In genomic region chr10:66941491-66941890, GRCh38 we compare ENCODE assay signal across 24 cellular contexts. TPM values are rescaled to one million over a fixed set of nuclear protein-coding genes. Genes with fewer than 3 reads are reported as not detected.
DNase-seq lines count a peak whose midpoint lies in the region; FAIRE-seq and TF ChIP-seq lines count a peak whose summit lies in the region.
"Had no signal": no experiment of that assay in that cellular context is flagged by ENCODE, and none has a peak within 500 bp of the region (broad histone marks: within the 10 kb centered on the region; RNA-seq: fewer than 3 reads in every experiment).

No MANE protein-coding gene starts in this region.

- no peak overlapping the region for H2BK15ac ChIP-seq in H9 (ENCODE audit: low read depth, low read length)

- no peak overlapping the region for H3K14ac ChIP-seq in H9 (ENCODE audit: insufficient read depth, low read length)

- H3K27ac Mint-ChIP-seq in H9 = no peak overlapping the region
- H3K27ac Mint-ChIP-seq: activated CD8-positive, alpha-beta T cell treated with anti-CD3 and anti-CD28 coated beads, Interleukin-2, amount 10 ng/mL, durations not matched to agents 7 days and 5 days; activated naive CD4-positive, alpha-beta T cell treated with anti-CD3 and anti-CD28 coated beads, Interleukin-2, amount 10 ng/mL, durations not matched to agents 7 days and 5 days; activated T-cell treated with anti-CD3 and anti-CD28 coated beads, Interleukin-2, amount 50 U/mL, for 24 hours; stimulated activated naive CD8-positive, alpha-beta T cell treated with anti-CD3 and anti-CD28 coated beads, Interleukin-15, Interleukin-2, amounts not matched to agents 100 ng/mL and 50 ng/mL, for 24 hours; T-helper 2 cell treated with Interferon-gamma antibody and Interleukin-4, amounts not matched to agents 5 μg/mL and 100 μg/mL, for 36 hours; WTC11 had no signal

- no peak overlapping the region for H3K4me3 ChIP-seq in breast epithelium
- H3K4me3 ChIP-seq: colonic mucosa had no signal

- H3K4me1 ChIP-seq in H9 (ENCODE audit: insufficient read depth, low read length) (no peaks in the 10 kb centered on the region), breast epithelium (no peaks in the 10 kb centered on the region)
- H3K4me1 ChIP-seq: Caco-2, colonic mucosa had no signal

- H3K4me2 ChIP-seq in H9 (ENCODE audit: insufficient read depth, insufficient read length, low read length) = no peak overlapping the region

- H3K27me3 Mint-ChIP-seq in H9 (ENCODE audit: low read depth) = no peaks in the 10 kb centered on the region
- H3K27me3 Mint-ChIP-seq: activated naive CD4-positive, alpha-beta T cell treated with anti-CD3 and anti-CD28 coated beads, Interleukin-2, amount 10 ng/mL, durations not matched to agents 7 days and 5 days; activated T-cell treated with anti-CD3 and anti-CD28 coated beads, Interleukin-2, amount 50 U/mL, for 24 hours had no signal

- H4K91ac ChIP-seq in H9 (ENCODE audit: insufficient read length, low read depth, low read length) = no peak overlapping the region

- no peak overlapping the region for H3K27ac ChIP-seq in H9 (ENCODE audit: insufficient read length, low read depth, low read length)
- H3K27ac ChIP-seq in breast epithelium = no peak overlapping the region
- H3K27ac ChIP-seq: colonic mucosa had no signal

- no peaks in the 10 kb centered on the region for H3K23me2 ChIP-seq in H9 (ENCODE audit: insufficient read length, low read depth, low read length, poor library complexity, severe bottlenecking)

- H3K23ac ChIP-seq in H9 (ENCODE audit: insufficient read length, low read depth, low read length) = no peak overlapping the region

- H3K9me3 ChIP-seq in H9 (ENCODE audit: control insufficient read depth, low read depth, low read length) (no peaks in the 10 kb centered on the region), breast epithelium (no peaks in the 10 kb centered on the region)
- H3K9me3 ChIP-seq: Caco-2, colonic mucosa had no signal

- no CpG with 5 or more reads among the region's 5 CpGs for WGBS in H9 (ENCODE audit: extremely low coverage, insufficient read length, low lambda C conversion rate)

- H3K18ac ChIP-seq in H9 (ENCODE audit: insufficient read length, low read depth, low read length) = no peak overlapping the region

- no peaks in the 10 kb centered on the region for H3K79me1 ChIP-seq in H9 (ENCODE audit: insufficient read depth, low read depth, low read length, poor library complexity, severe bottlenecking)

- H3T11ph ChIP-seq in H9 (ENCODE audit: low read length) = no peak overlapping the region

- 0 out of 4 replicates have a peak, but pooled peaks cover 0 to 2% of the 10 kb centered on the region in 2 experiments for H3K4me1 Mint-ChIP-seq in H9
- H3K4me1 Mint-ChIP-seq: activated naive CD4-positive, alpha-beta T cell treated with anti-CD3 and anti-CD28 coated beads, Interleukin-2, amount 10 ng/mL, durations not matched to agents 7 days and 5 days; WTC11 had no signal

- TF ChIP-seq POLR2A in breast epithelium (IDR thresholded peaks at IDR 0.05) = no peak

- H3K27me3 ChIP-seq in H9 (ENCODE audit: insufficient read depth, low read length) (no peaks in the 10 kb centered on the region), breast epithelium (no peaks in the 10 kb centered on the region)
- H3K27me3 ChIP-seq: colonic mucosa had no signal

- no peak overlapping the region for H4K8ac ChIP-seq in H9 (replicated peaks; ENCODE audit: insufficient read length, low read depth, low read length)

- intact Hi-C loops in posterior cingulate gyrus (cut with DNase I) (no loop called here), breast epithelium (cut with DNase I; ENCODE audit: low total_unique reads) (no loop called here)

- no peak overlapping the region for H2BK12ac ChIP-seq in H9 (ENCODE audit: insufficient read length, low read depth, low read length)

- FAIRE-seq in islet of Langerhans (lab: Jason Lieb, UNC) = peak; percentile 27
- FAIRE-seq: endothelial cell of umbilical vein had no signal

- no peak overlapping the region for H3K9ac ChIP-seq in H9 (ENCODE audit: extremely low read depth, insufficient read length, low read length)

- H2AK5ac ChIP-seq in H9 (ENCODE audit: insufficient read length, low read length) = no peak overlapping the region

- H3K4me3 Mint-ChIP-seq in H9 = no peak overlapping the region
- H3K4me3 Mint-ChIP-seq: activated CD8-positive, alpha-beta T cell treated with anti-CD3 and anti-CD28 coated beads, Interleukin-2, amount 10 ng/mL, durations not matched to agents 7 days and 5 days; activated naive CD4-positive, alpha-beta T cell treated with anti-CD3 and anti-CD28 coated beads, Interleukin-2, amount 10 ng/mL, durations not matched to agents 7 days and 5 days; activated T-cell treated with anti-CD3 and anti-CD28 coated beads, Interleukin-2, amount 50 U/mL, for 24 hours; stimulated activated naive CD8-positive, alpha-beta T cell treated with anti-CD3 and anti-CD28 coated beads, Interleukin-15, Interleukin-2, amounts not matched to agents 100 ng/mL and 50 ng/mL, for 24 hours; T-helper 2 cell treated with Interferon-gamma antibody and Interleukin-4, amounts not matched to agents 5 μg/mL and 100 μg/mL, for 36 hours; WTC11 had no signal

- no peak for TF ChIP-seq CTCF in H9 (conservative IDR thresholded peaks at IDR 0.05)
- no peak for TF ChIP-seq CTCF in breast epithelium (IDR thresholded peaks at IDR 0.05)

- no peaks in the 10 kb centered on the region for H4K20me1 ChIP-seq in H9 (ENCODE audit: control insufficient read depth, insufficient read depth, insufficient read length)

- H2AFZ ChIP-seq in H9 (ENCODE audit: low read length) = no peak overlapping the region

- DNase-seq in NCI-H2227 (lab: John Stamatoyannopoulos, UW; ENCODE audit: unreplicated experiment) (peak; percentile 43), amygdala (lab: John Stamatoyannopoulos, UW) (peak in 49 of 56 donors; percentile 6 to 85 (median 51)), posterior cingulate gyrus (peak; percentile 42 to 95 (median 70)), H9 (no peak), NCI-H2171 treated with DMSO at 0.1 percent for 48 hours (lab: John Stamatoyannopoulos, UW) (no peak), SKM-1 treated with dmso at 0.1 percent for 144 hours (lab: John Stamatoyannopoulos, UW; ENCODE audit: unreplicated experiment) (no peak), breast epithelium (ENCODE audit: low spot score in 2 of 2) (no peak)
- DNase-seq: activated CD8-positive, alpha-beta T cell treated with anti-CD3 and anti-CD28 coated beads, Interleukin-2, amount 10 ng/mL, durations not matched to agents 7 days and 5 days; activated naive CD4-positive, alpha-beta T cell treated with anti-CD3 and anti-CD28 coated beads, Interleukin-2, amount 10 ng/mL, durations not matched to agents 7 days and 5 days; activated T-cell treated with anti-CD3 and anti-CD28 coated beads, Interleukin-2, amount 50 U/mL, for 24 hours; AML-193; Caco-2; colonic mucosa; NCI-H187; NCI-H446 treated with DMSO at 0.1 percent for 48 hours; OCI-M1; stimulated activated CD4-positive, alpha-beta T cell treated with anti-CD3 and anti-CD28 coated beads, Interleukin-2, amount 100 ng/mL, for 24 hours had no signal

- no peaks in the 10 kb centered on the region for H3K9me3 Mint-ChIP-seq in H9
- H3K9me3 Mint-ChIP-seq: activated naive CD4-positive, alpha-beta T cell treated with anti-CD3 and anti-CD28 coated beads, Interleukin-2, amount 10 ng/mL, durations not matched to agents 7 days and 5 days; activated T-cell treated with anti-CD3 and anti-CD28 coated beads, Interleukin-2, amount 50 U/mL, for 24 hours; stimulated activated naive CD8-positive, alpha-beta T cell treated with anti-CD3 and anti-CD28 coated beads, Interleukin-15, Interleukin-2, amounts not matched to agents 100 ng/mL and 50 ng/mL, for 24 hours; T-helper 2 cell treated with Interferon-gamma antibody and Interleukin-4, amounts not matched to agents 5 μg/mL and 100 μg/mL, for 36 hours; WTC11 had no signal

- H3K36me3 Mint-ChIP-seq in H9 (ENCODE audit: insufficient read depth in 1 of 3, low read depth in 3 of 3) = peaks cover 0 to 3% (median 0%) of the 10 kb centered on the region in 3 experiments; a peak in 2 of 7 replicates
- H3K36me3 Mint-ChIP-seq: activated naive CD4-positive, alpha-beta T cell treated with anti-CD3 and anti-CD28 coated beads, Interleukin-2, amount 10 ng/mL, durations not matched to agents 7 days and 5 days; WTC11 had no signal

- H2BK120ac ChIP-seq in H9 (ENCODE audit: low read depth, low read length, poor library complexity, severe bottlenecking) = no peak overlapping the region

- H3K4ac ChIP-seq in H9 (ENCODE audit: low read depth, low read length) = no peak overlapping the region

- no peak overlapping the region for H4K5ac ChIP-seq in H9 (ENCODE audit: insufficient read length, low read depth, low read length)

- H2BK20ac ChIP-seq in H9 (ENCODE audit: low read depth, low read length, poor library complexity, severe bottlenecking) = no peak overlapping the region

- no peaks in the 10 kb centered on the region for H3K36me3 ChIP-seq in breast epithelium
- H3K36me3 ChIP-seq: colonic mucosa had no signal

- H2BK5ac ChIP-seq in H9 (ENCODE audit: insufficient read length, low read length) = no peak overlapping the region

- no peak overlapping the region for H3K56ac ChIP-seq in H9 (ENCODE audit: insufficient read length, low read depth, low read length)

- H3K79me2 ChIP-seq in H9 (ENCODE audit: insufficient read depth, low read length) = no peaks in the 10 kb centered on the region

RNA-seq across cellular contexts. Expression of gene LRRTM3, which starts 15.7 kb away (rescaled TPM):
- total RNA-seq in H9 (2021) (0.96 and 1.1 TPM in 2 replicates), breast epithelium (not detected)
- total RNA-seq: activated CD8-positive, alpha-beta T cell treated with anti-CD3 and anti-CD28 coated beads, Interleukin-2, amount 10 ng/mL, durations not matched to agents 7 days and 5 days; Caco-2; colonic mucosa; Daoy; endothelial cell of umbilical vein; left lobe of liver had no signal

Comparison
In these comparisons a context has a peak if more than half of its experiments do, and no peak if none do; other contexts are left out.
1. DNase-seq: peak in NCI-H2227 (single experiment), amygdala (49 of 56) and posterior cingulate gyrus (10 of 10); none in H9 (single experiment), NCI-H2171 treated with DMSO at 0.1 percent for 48 hours (single experiment), SKM-1 treated with dmso at 0.1 percent for 144 hours (single experiment) and breast epithelium (0 of 2).